2 cellular contexts compared by ENCODE assay signal in genomic region chr5:134070979-134071849, GRCh38.
TF ChIP-seq lines count a peak whose summit lies in the region.

No MANE protein-coding gene starts in this region.

TF ChIP-seq in GM12878, 131 proteins besides CTCF, POLR2A, EP300 and RAD21 (continued from another document and continues in another):
- no peak for TF ChIP-seq PRDM15 (CRISPR knock-in tag; IDR thresholded peaks at IDR 0.05)
- TF ChIP-seq ETV6 (conservative IDR thresholded peaks at IDR 0.05 in 1 of 2, IDR thresholded peaks at IDR 0.05 in 1 of 2; ENCODE audit: borderline replicate concordance in 1 of 2, low read depth in 1 of 2) = no peak
- peak; percentile 79 for TF ChIP-seq RUNX3 (IDR thresholded peaks at IDR 0.05; ENCODE audit: low read length)
- no peak for TF ChIP-seq SUPT20H (IDR thresholded peaks at IDR 0.05; ENCODE audit: borderline replicate concordance, control insufficient read depth, low read depth, low read length)
- peak; percentile 75; the same call in 1 of the 2 replicates for TF ChIP-seq NFIC (IDR thresholded peaks at IDR 0.05; ENCODE audit: low read depth, low read length)
- no peak for TF ChIP-seq EZH2 (IDR thresholded peaks at IDR 0.05; ENCODE audit: borderline replicate concordance, control insufficient read depth, low read depth, low read length)
- no peak for TF ChIP-seq NKRF (conservative IDR thresholded peaks at IDR 0.05)
- no peak for TF ChIP-seq SUZ12 (IDR thresholded peaks at IDR 0.05; ENCODE audit: unreplicated experiment)
- no peak; the same call in 1 of the 2 replicates for TF ChIP-seq TAF1 (IDR thresholded peaks at IDR 0.05; ENCODE audit: borderline replicate concordance, low read depth, low read length)
- TF ChIP-seq MXI1 (IDR thresholded peaks at IDR 0.05; ENCODE audit: low read depth, low read length) = peak; percentile 52
- peak; percentile 59 for TF ChIP-seq ATF7 (IDR thresholded peaks at IDR 0.05; ENCODE audit: low read depth)
- no peak for TF ChIP-seq ESRRA (IDR thresholded peaks at IDR 0.05; ENCODE audit: low read length)
- peak; percentile 46; the same call in 1 of the 2 replicates for TF ChIP-seq BMI1 (IDR thresholded peaks at IDR 0.05; ENCODE audit: borderline replicate concordance)
- TF ChIP-seq RBBP5 (conservative IDR thresholded peaks at IDR 0.05) = no peak
- TF ChIP-seq USF1 (IDR thresholded peaks at IDR 0.05; ENCODE audit: borderline replicate concordance, extremely low read length, insufficient read depth, low read depth, low read length) = no peak
- TF ChIP-seq BCLAF1 (IDR thresholded peaks at IDR 0.05) = no peak
- peak; percentile 87 for TF ChIP-seq NBN (IDR thresholded peaks at IDR 0.05)
- 0 out of 2 replicates have a peak, but pooled peaks have one; percentile 25 for TF ChIP-seq TBL1XR1 (IDR thresholded peaks at IDR 0.05; ENCODE audit: low read depth, low read length)
- TF ChIP-seq KAT2A (conservative IDR thresholded peaks at IDR 0.05; ENCODE audit: control insufficient read depth, low read depth, low read length) = no peak
- TF ChIP-seq SREBF1 (IDR thresholded peaks at IDR 0.05; ENCODE audit: low read length) = no peak
- no peak for TF ChIP-seq KDM1A (IDR thresholded peaks at IDR 0.05; ENCODE audit: borderline replicate concordance)
- TF ChIP-seq JUNB (IDR thresholded peaks at IDR 0.05) = peak; percentile 74
- TF ChIP-seq CBFB (IDR thresholded peaks at IDR 0.05; ENCODE audit: low read depth) = no peak

TF ChIP-seq in HepG2, 621 proteins besides CTCF, POLR2A, EP300 and RAD21 (continued from another document and continues in another):
- TF ChIP-seq HNF1A (IDR thresholded peaks at IDR 0.05; ENCODE audit: low read depth) = no peak
- peak; percentile 60; the same call in 1 of the 2 replicates for TF ChIP-seq HNF1A (CRISPR knock-in tag; IDR thresholded peaks at IDR 0.05; ENCODE audit: borderline replicate concordance)
- peak; percentile 62; the same call in 1 of the 2 replicates for TF ChIP-seq KDM5A (IDR thresholded peaks at IDR 0.05; ENCODE audit: borderline replicate concordance, low read length)
- TF ChIP-seq NR2F1 (CRISPR knock-in tag; IDR thresholded peaks at IDR 0.05) = peak; percentile 52 to 69; a peak in 3 of 4 replicates
- no peak for TF ChIP-seq GTF3A (CRISPR knock-in tag; conservative IDR thresholded peaks at IDR 0.05)
- no peak for TF ChIP-seq TRIM24 (CRISPR knock-in tag; IDR thresholded peaks at IDR 0.05)
- TF ChIP-seq CHD2 (IDR thresholded peaks at IDR 0.05; ENCODE audit: low read depth, low read length) = no peak; the same call in 1 of the 2 replicates
- no peak for TF ChIP-seq MATR3 (CRISPR knock-in tag; IDR thresholded peaks at IDR 0.05)
- no peak for TF ChIP-seq SRSF9 (IDR thresholded peaks at IDR 0.05; ENCODE audit: borderline replicate concordance, insufficient read depth, low read depth, low read length, poor library complexity, severe bottlenecking)
- peak; percentile 53; the same call in 1 of the 2 replicates for TF ChIP-seq ZNF710 (CRISPR knock-in tag; IDR thresholded peaks at IDR 0.05; ENCODE audit: borderline replicate concordance)
- no peak for TF ChIP-seq CREM (IDR thresholded peaks at IDR 0.05)
- TF ChIP-seq CREM (CRISPR knock-in tag; IDR thresholded peaks at IDR 0.05) = no peak
- TF ChIP-seq ZNF800 (CRISPR knock-in tag; IDR thresholded peaks at IDR 0.05) = no peak; the same call in 1 of the 2 replicates
- TF ChIP-seq NR2F6 (IDR thresholded peaks at IDR 0.05) = no peak; the same call in none of the 2 replicates
- TF ChIP-seq NR2F6 (CRISPR knock-in tag; IDR thresholded peaks at IDR 0.05) = peak; percentile 90
- TF ChIP-seq SUZ12 (IDR thresholded peaks at IDR 0.05; ENCODE audit: low read depth, low read length) = no peak
- 0 out of 2 replicates have a peak, but pooled peaks have one; percentile 51 for TF ChIP-seq MXD3 (CRISPR knock-in tag; IDR thresholded peaks at IDR 0.05)
- TF ChIP-seq PBX2 (CRISPR knock-in tag; IDR thresholded peaks at IDR 0.05) = no peak
- TF ChIP-seq ZNF652 (CRISPR knock-in tag; IDR thresholded peaks at IDR 0.05; ENCODE audit: borderline replicate concordance, low read depth) = peak; percentile 77; the same call in 1 of the 2 replicates
- peak; percentile 43 for TF ChIP-seq ZNF883 (CRISPR knock-in tag; IDR thresholded peaks at IDR 0.05; ENCODE audit: not compliant biosample characterization)
- peak; percentile 83; the same call in 1 of the 2 replicates for TF ChIP-seq ZSCAN21 (CRISPR knock-in tag; IDR thresholded peaks at IDR 0.05; ENCODE audit: borderline replicate concordance)
- TF ChIP-seq ZNF207 (IDR thresholded peaks at IDR 0.05; ENCODE audit: borderline replicate concordance) = no peak
- TF ChIP-seq SPEN (CRISPR knock-in tag; IDR thresholded peaks at IDR 0.05; ENCODE audit: low read depth) = peak; percentile 36; the same call in 1 of the 2 replicates
- TF ChIP-seq GATAD1 (CRISPR knock-in tag; IDR thresholded peaks at IDR 0.05) = no peak; the same call in 1 of the 2 replicates
- no peak; the same call in 1 of the 2 replicates for TF ChIP-seq ZNF121 (CRISPR knock-in tag; IDR thresholded peaks at IDR 0.05)
- no peak for TF ChIP-seq SP140L (CRISPR knock-in tag; IDR thresholded peaks at IDR 0.05; ENCODE audit: borderline replicate concordance)
- TF ChIP-seq GATA4 (IDR thresholded peaks at IDR 0.05; ENCODE audit: borderline replicate concordance, low read depth) = 0 out of 2 replicates have a peak, but pooled peaks have one; percentile 43
- TF ChIP-seq FIP1L1 (IDR thresholded peaks at IDR 0.05; ENCODE audit: borderline replicate concordance, insufficient read depth, low read depth, low read length) = no peak
- no peak for TF ChIP-seq ZNF7 (CRISPR knock-in tag; IDR thresholded peaks at IDR 0.05)
- 0 out of 2 replicates have a peak, but pooled peaks have one; percentile 52 for TF ChIP-seq ZNF451 (CRISPR knock-in tag; IDR thresholded peaks at IDR 0.05)
- peak; percentile 67 for TF ChIP-seq FOXO1 (CRISPR knock-in tag; IDR thresholded peaks at IDR 0.05)
- TF ChIP-seq ZNF557 (CRISPR knock-in tag; IDR thresholded peaks at IDR 0.05) = no peak; the same call in 1 of the 2 replicates
- TF ChIP-seq SKIL (CRISPR knock-in tag; IDR thresholded peaks at IDR 0.05; ENCODE audit: borderline replicate concordance) = peak; percentile 88
- no peak; the same call in 1 of the 2 replicates for TF ChIP-seq ZNF589 (CRISPR knock-in tag; conservative IDR thresholded peaks at IDR 0.05)
- no peak for TF ChIP-seq MYNN (CRISPR knock-in tag; IDR thresholded peaks at IDR 0.05; ENCODE audit: low read depth)
- TF ChIP-seq ARHGAP35 (CRISPR knock-in tag; IDR thresholded peaks at IDR 0.05; ENCODE audit: borderline replicate concordance) = peak; percentile 71; the same call in 1 of the 2 replicates
- peak; percentile 73; the same call in 1 of the 2 replicates for TF ChIP-seq ZNF205 (CRISPR knock-in tag; IDR thresholded peaks at IDR 0.05)
- TF ChIP-seq ZNF773 (CRISPR knock-in tag; IDR thresholded peaks at IDR 0.05; ENCODE audit: borderline replicate concordance) = no peak
- no peak for TF ChIP-seq MXI1 (IDR thresholded peaks at IDR 0.05; ENCODE audit: borderline replicate concordance, low read depth, low read length)
- no peak for TF ChIP-seq NFIB (CRISPR knock-in tag; IDR thresholded peaks at IDR 0.05; ENCODE audit: borderline replicate concordance)
- 0 out of 2 replicates have a peak, but pooled peaks have one; percentile 65 for TF ChIP-seq ETV6 (CRISPR knock-in tag; conservative IDR thresholded peaks at IDR 0.05)
- TF ChIP-seq KAT7 (CRISPR knock-in tag; IDR thresholded peaks at IDR 0.05; ENCODE audit: borderline replicate concordance) = no peak
- TF ChIP-seq NR2F2 (IDR thresholded peaks at IDR 0.05; ENCODE audit: borderline replicate concordance, low read depth) = peak; percentile 60
- no peak for TF ChIP-seq ZMAT3 (CRISPR knock-in tag; conservative IDR thresholded peaks at IDR 0.05)
- no peak for TF ChIP-seq NCOA5 (CRISPR knock-in tag; IDR thresholded peaks at IDR 0.05)
- TF ChIP-seq ZNF124 (CRISPR knock-in tag; IDR thresholded peaks at IDR 0.05) = peak; percentile 55; the same call in 1 of the 2 replicates
- TF ChIP-seq PHF20 (CRISPR knock-in tag; IDR thresholded peaks at IDR 0.05) = peak; percentile 28; the same call in 1 of the 2 replicates
- TF ChIP-seq ZBTB3 (CRISPR knock-in tag; IDR thresholded peaks at IDR 0.05; ENCODE audit: borderline replicate concordance, low read depth) = no peak
- TF ChIP-seq ZNF605 (CRISPR knock-in tag; IDR thresholded peaks at IDR 0.05) = peak; percentile 66
- peak; percentile 70; the same call in 1 of the 2 replicates for TF ChIP-seq HOXA5 (CRISPR knock-in tag; IDR thresholded peaks at IDR 0.05)
- no peak for TF ChIP-seq ZZZ3 (CRISPR knock-in tag; IDR thresholded peaks at IDR 0.05; ENCODE audit: borderline replicate concordance)
- peak; percentile 98 for TF ChIP-seq ZNF746 (CRISPR knock-in tag; IDR thresholded peaks at IDR 0.05)
